Comparison of ENCODE assay signal across 1 cellular context in the genomic region with DNA sequence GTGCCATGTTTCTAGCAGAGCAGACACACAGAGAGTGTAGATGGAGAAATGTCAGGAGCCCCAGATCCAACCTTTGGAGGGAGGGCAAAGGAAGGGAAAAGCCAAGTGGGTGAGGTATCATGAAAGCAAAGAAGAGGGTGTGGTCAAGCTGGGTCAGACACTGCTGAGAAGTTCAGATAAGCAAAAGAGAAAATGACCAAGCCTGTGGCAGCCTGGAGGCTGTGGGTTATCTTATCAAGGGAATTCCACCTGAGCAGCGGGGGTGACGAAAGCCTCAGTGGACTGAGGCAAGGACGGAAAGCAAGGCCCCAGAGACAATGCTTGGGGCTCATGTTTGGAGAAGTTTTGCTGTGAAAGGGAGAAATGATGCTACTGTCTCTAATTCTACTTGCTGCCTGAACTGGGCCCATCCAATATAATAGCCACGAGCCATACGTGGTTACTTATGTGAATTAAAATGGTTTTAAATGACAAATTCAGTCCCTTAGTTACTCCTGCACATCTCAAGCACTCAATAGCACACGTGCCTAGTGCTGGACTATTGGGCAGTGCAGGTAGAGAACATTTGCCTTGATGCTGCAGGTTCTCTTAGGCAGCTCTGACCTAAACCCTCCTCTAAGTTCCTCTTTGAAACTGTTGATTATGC.
A peak's percentile ranks its signal among the peaks of the same experiment; 100 is the strongest.
TF ChIP-seq lines count a peak whose summit lies in the region.

No MANE protein-coding gene starts in this region.

TF ChIP-seq in K562, 482 proteins besides CTCF, POLR2A, EP300 and RAD21 (continued from another document and continues in another):
- TF ChIP-seq CHD7 (IDR thresholded peaks at IDR 0.05; ENCODE audit: low read depth, low read length) = no peak
- TF ChIP-seq ZNF277 (CRISPR knock-in tag; IDR thresholded peaks at IDR 0.05; ENCODE audit: borderline replicate concordance) = no peak
- TF ChIP-seq ZNF143 (CRISPR knock-in tag; IDR thresholded peaks at IDR 0.05) = no peak
- no peak for TF ChIP-seq PURB (CRISPR knock-in tag; IDR thresholded peaks at IDR 0.05; ENCODE audit: low read depth)
- TF ChIP-seq ZNF165 (CRISPR knock-in tag; IDR thresholded peaks at IDR 0.05; ENCODE audit: borderline replicate concordance) = no peak
- peak in 1 of 2 experiments; percentile 95; a peak in 2 of 4 replicates for TF ChIP-seq MLLT1 (IDR thresholded peaks at IDR 0.05)
- TF ChIP-seq SRSF9 (IDR thresholded peaks at IDR 0.05; ENCODE audit: borderline replicate concordance, low read depth, low read length) = no peak
- TF ChIP-seq, protein P1, sequence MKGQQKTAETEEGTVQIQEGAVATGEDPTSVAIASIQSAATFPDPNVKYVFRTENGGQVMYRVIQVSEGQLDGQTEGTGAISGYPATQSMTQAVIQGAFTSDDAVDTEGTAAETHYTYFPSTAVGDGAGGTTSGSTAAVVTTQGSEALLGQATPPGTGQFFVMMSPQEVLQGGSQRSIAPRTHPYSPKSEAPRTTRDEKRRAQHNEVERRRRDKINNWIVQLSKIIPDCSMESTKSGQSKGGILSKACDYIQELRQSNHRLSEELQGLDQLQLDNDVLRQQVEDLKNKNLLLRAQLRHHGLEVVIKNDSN (CRISPR knock-in tag; IDR thresholded peaks at IDR 0.05) = no peak
- TF ChIP-seq NR4A1 (CRISPR knock-in tag; IDR thresholded peaks at IDR 0.05) = peak; percentile 60; the same call in 1 of the 2 replicates
- TF ChIP-seq NR4A1 (tag; IDR thresholded peaks at IDR 0.05) = peak; percentile 91
- TF ChIP-seq OTX1 (CRISPR knock-in tag; IDR thresholded peaks at IDR 0.05) = no peak
- peak; percentile 95 for TF ChIP-seq NEUROD1 (IDR thresholded peaks at IDR 0.05; ENCODE audit: borderline replicate concordance, low read depth, low read length, partially characterized antibody)
- TF ChIP-seq, protein P2, sequence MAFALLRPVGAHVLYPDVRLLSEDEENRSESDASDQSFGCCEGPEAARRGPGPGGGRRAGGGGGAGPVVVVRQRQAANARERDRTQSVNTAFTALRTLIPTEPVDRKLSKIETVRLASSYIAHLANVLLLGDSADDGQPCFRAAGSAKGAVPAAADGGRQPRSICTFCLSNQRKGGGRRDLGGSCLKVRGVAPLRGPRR (CRISPR knock-in tag; IDR thresholded peaks at IDR 0.05) = 0 out of 2 replicates have a peak, but pooled peaks have one; percentile 63
- peak; percentile 92 for TF ChIP-seq MGA (IDR thresholded peaks at IDR 0.05)
- TF ChIP-seq ILF3 (IDR thresholded peaks at IDR 0.05; ENCODE audit: borderline replicate concordance) = no peak
- peak; percentile 19; the same call in 1 of the 2 replicates for TF ChIP-seq ZNF197 (CRISPR knock-in tag; IDR thresholded peaks at IDR 0.05; ENCODE audit: low read depth)
- TF ChIP-seq HMG20A (CRISPR knock-in tag; conservative IDR thresholded peaks at IDR 0.05) = no peak
